In the genomic region with DNA sequence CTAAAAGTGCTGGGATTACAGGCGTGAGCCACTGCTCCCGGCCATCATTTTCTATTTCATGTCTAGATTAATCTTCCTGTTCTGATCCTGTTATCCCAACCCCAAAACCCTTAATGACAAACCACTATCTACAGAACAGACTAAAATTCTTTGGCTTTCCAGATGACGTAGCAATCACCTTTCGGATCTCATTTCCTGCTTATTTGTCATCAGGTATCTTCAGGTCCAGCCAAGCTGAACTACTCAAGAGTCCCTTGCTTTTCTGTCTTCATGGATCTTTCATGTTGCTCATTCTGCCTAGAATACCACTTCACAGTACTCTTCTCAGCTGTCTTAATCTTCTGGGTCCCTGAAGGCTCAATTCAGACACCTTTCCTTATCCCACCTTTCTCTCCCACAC, we compare ENCODE assay signal across 28 cellular contexts.
"Had no signal": no experiment of that assay in that cellular context is flagged by ENCODE, and none has a peak within 500 bp of the region (broad histone marks: within the 10 kb centered on the region; RNA-seq: fewer than 3 reads in every experiment).

No MANE protein-coding gene starts in this region.

- H3K9me3 ChIP-seq: colonic mucosa, pancreas, prostate gland, thoracic aorta, uterus had no signal

- H3K4me1 ChIP-seq: colonic mucosa, pancreas, prostate gland, uterus had no signal

- ATAC-seq: activated naive CD4-positive, alpha-beta T cell treated with anti-CD3 and anti-CD28 coated beads, Interleukin-2, amount 50 U/mL, for 72 hours; activated T-cell treated with anti-CD3 and anti-CD28 coated beads, Interleukin-2, amount 50 U/mL, for 4 hours; activated T-helper 17 cell treated with anti-CD3 and anti-CD28 coated beads, Interleukin-2, amount 50 U/mL, for 72 hours; naive thymus-derived CD8-positive, alpha-beta T cell; pancreas; sciatic nerve; T-helper 17 cell had no signal

- H3K4me3 ChIP-seq: colonic mucosa, pancreas, prostate gland, skin epidermis, thoracic aorta, uterus had no signal

- H3K27ac ChIP-seq: colonic mucosa, pancreas, prostate gland, skin epidermis, thoracic aorta, uterus had no signal

- FAIRE-seq: endometrium, kidney, pancreas had no signal

- DNase-seq: activated CD4-positive, alpha-beta memory T cell treated with anti-CD3 and anti-CD28 coated beads, Interleukin-2, amount 10 ng/mL, durations not matched to agents 7 days and 5 days; activated CD4-positive, alpha-beta T cell treated with anti-CD3 and anti-CD28 coated beads for 1 hour; activated CD4-positive, alpha-beta T cell treated with anti-CD3 and anti-CD28 coated beads, Interleukin-2, amount 10 ng/mL, durations not matched to agents 7 days and 5 days; activated CD8-positive, alpha-beta memory T cell treated with anti-CD3 and anti-CD28 coated beads, Interleukin-2, amount 50 U/mL, for 48 hours; activated gamma-delta T cell treated with Interleukin-2 at 50 U/mL for 16 hours; activated T-cell treated with anti-CD3 and anti-CD28 coated beads, Interleukin-2, amount 50 U/mL, for 4 hours; cerebellar nuclear complex; colonic mucosa; effector CD8-positive, alpha-beta T cell; erythroblast; head of caudate nucleus; hippocampal formation; kidney; naive thymus-derived CD8-positive, alpha-beta T cell; nucleus accumbens; pancreas; retina; stimulated activated CD4-positive, alpha-beta T cell treated with anti-CD3 and anti-CD28 coated beads, Interleukin-12 subunit alpha, Interleukin-12 subunit beta, amount 100 ng/mL, for 4 hours; stimulated activated CD4-positive, alpha-beta T cell treated with anti-CD3 and anti-CD28 coated beads, Interleukin-4, amount 100 ng/mL, for 1 hour; T-helper 17 cell; uterus had no signal

- H3K36me3 ChIP-seq: colonic mucosa, pancreas, prostate gland, thoracic aorta, uterus had no signal

- H3K27me3 ChIP-seq: colonic mucosa, pancreas, uterus had no signal
